Comparison of ENCODE assay signal across 15 cellular contexts in genomic region chr20:46199198-46199597, GRCh38.
DNase-seq lines count a peak whose midpoint lies in the region; ATAC-seq and TF ChIP-seq lines count a peak whose summit lies in the region.
"Had no signal": no experiment of that assay in that cellular context is flagged by ENCODE, and none has a peak within 500 bp of the region (broad histone marks: within the 10 kb centered on the region; RNA-seq: fewer than 3 reads in every experiment).

No MANE protein-coding gene starts in this region.

- H3K9me3 Mint-ChIP-seq in CD14-positive monocyte: peaks cover 0 to 5% (median 2%) of the 10 kb centered on the region in 7 donors
- no peaks in the 10 kb centered on the region for H3K9me3 Mint-ChIP-seq in activated T-cell treated with anti-CD3 and anti-CD28 coated beads, Interleukin-2, amount 50 U/mL, for 72 hours

- peaks cover 0 to 11% of the 10 kb centered on the region in 2 donors for H3K36me3 Mint-ChIP-seq in CD14-positive monocyte
- no peaks in the 10 kb centered on the region for H3K36me3 Mint-ChIP-seq in activated T-cell treated with anti-CD3 and anti-CD28 coated beads, Interleukin-2, amount 50 U/mL, for 72 hours (ENCODE audit: insufficient read depth in 2 of 2)
- H3K36me3 Mint-ChIP-seq: CD4-positive, alpha-beta memory T cell had no signal

- no peak overlapping the region for H3K27ac Mint-ChIP-seq in CD14-positive monocyte
- H3K27ac Mint-ChIP-seq in activated T-cell treated with anti-CD3 and anti-CD28 coated beads, Interleukin-2, amount 50 U/mL, for 72 hours: no peak overlapping the region

- peak; percentile 43 to 44 for ATAC-seq in activated T-cell treated with anti-CD3 and anti-CD28 coated beads, Interleukin-2, amount 50 U/mL, for 72 hours (replicated peaks in 1 of 2)
- ATAC-seq in HG02938 (IDR thresholded peaks at IDR 0.05; ENCODE audit: unreplicated experiment): no peak

- peaks cover 14% of the 10 kb centered on the region for H3K4me1 ChIP-seq in ES-I3 (ENCODE audit: insufficient read depth, low read length)
- H3K4me1 ChIP-seq: ascending aorta had no signal

- DNase-seq in CD14-positive monocyte (ENCODE audit: low spot score) (peak; percentile 60), islet precursor cell (peak; percentile 77), LoVo (ENCODE audit: low spot score) (no peak), HK-2 (ENCODE audit: unreplicated experiment) (no peak)
- peak; percentile 19 to 22 for DNase-seq in activated T-cell treated with anti-CD3 and anti-CD28 coated beads, Interleukin-2, amount 50 U/mL, for 72 hours
- no peak for DNase-seq in activated CD8-positive, alpha-beta memory T cell treated with anti-CD3 and anti-CD28 coated beads, Interleukin-2, amount 50 U/mL, for 4 hours
- DNase-seq: activated CD8-positive, alpha-beta memory T cell treated with anti-CD3 and anti-CD28 coated beads for 24 hours; effector CD8-positive, alpha-beta T cell; midbrain; NCI-H1417 treated with DMSO at 0.1 percent for 48 hours; NCI-H748 treated with DMSO at 0.1 percent for 48 hours had no signal

- no peak for TF ChIP-seq CTCF in CD14-positive monocyte (IDR thresholded peaks at IDR 0.05)

- H3K27me3 Mint-ChIP-seq in CD14-positive monocyte (ENCODE audit: low read depth in 3 of 3): peaks cover 30 to 50% (median 42%) of the 10 kb centered on the region in 3 donors
- peaks cover 27% of the 10 kb centered on the region for H3K27me3 Mint-ChIP-seq in activated T-cell treated with anti-CD3 and anti-CD28 coated beads, Interleukin-2, amount 50 U/mL, for 72 hours (ENCODE audit: low read depth)

- H3K9me3 ChIP-seq in ES-I3 (ENCODE audit: control insufficient read depth, insufficient read depth, low read length): no peaks in the 10 kb centered on the region
- H3K9me3 ChIP-seq: ascending aorta had no signal

- peaks cover 39% of the 10 kb centered on the region for H3K4me1 Mint-ChIP-seq in CD14-positive monocyte
- H3K4me1 Mint-ChIP-seq in activated T-cell treated with anti-CD3 and anti-CD28 coated beads, Interleukin-2, amount 50 U/mL, for 72 hours (ENCODE audit: low read depth): no peaks in the 10 kb centered on the region

- H3K9ac ChIP-seq in ES-I3 (ENCODE audit: low read depth, low read length): peak overlapping the region; percentile 49; the same call in 1 of the 2 replicates

- H3K4me3 Mint-ChIP-seq in CD14-positive monocyte: peak overlapping the region; percentile 4 to 80
- H3K4me3 Mint-ChIP-seq in activated T-cell treated with anti-CD3 and anti-CD28 coated beads, Interleukin-2, amount 50 U/mL, for 72 hours: peak overlapping the region in 1 of 2 donors; percentile 18

- intact Hi-C loops in CD14-positive monocyte (cut with micrococcal nuclease): no loop called here

- H3K36me3 ChIP-seq in ES-I3 (ENCODE audit: insufficient read depth, low read length): no peaks in the 10 kb centered on the region
- H3K36me3 ChIP-seq: ascending aorta had no signal

Comparison
In these comparisons a context has a peak if more than half of its experiments do, and no peak if none do; other contexts are left out.
1. DNase-seq: peak in CD14-positive monocyte (single experiment), activated T-cell treated with anti-CD3 and anti-CD28 coated beads, Interleukin-2, amount 50 U/mL, for 72 hours (2 of 2) and islet precursor cell (single experiment); none in LoVo (single experiment), activated CD8-positive, alpha-beta memory T cell treated with anti-CD3 and anti-CD28 coated beads, Interleukin-2, amount 50 U/mL, for 4 hours (single experiment) and HK-2 (single experiment).